In genomic region chr21:31961027-31961426, GRCh38 we compare ENCODE assay signal across 8 cellular contexts.
"Had no signal": no experiment of that assay in that cellular context is flagged by ENCODE, and none has a peak within 500 bp of the region (broad histone marks: within the 10 kb centered on the region; RNA-seq: fewer than 3 reads in every experiment).

No MANE protein-coding gene starts in this region.

- H3K9ac ChIP-seq: KMS-11 had no signal

- H3K4me2 ChIP-seq: GM23338, KMS-11 had no signal

- H2AFZ ChIP-seq: GM23338 had no signal

- H3K4me3 ChIP-seq: GM23338 had no signal

- FAIRE-seq: H1, H54, HTR-8/SVneo had no signal

- DNase-seq: H9, HCEC 1CT, KBM-7 had no signal

- H3K27ac ChIP-seq: KMS-11 had no signal

- ATAC-seq: GM23338 had no signal
